In genomic region chr10:36425140-36425797, GRCh38 we compare ENCODE assay signal across 1 cellular context.
TF ChIP-seq lines count a peak whose summit lies in the region.

No MANE protein-coding gene starts in this region.

TF ChIP-seq in H1, 55 proteins besides CTCF, POLR2A, EP300 and RAD21 (continued from another document):
- TF ChIP-seq CHD7 (IDR thresholded peaks at IDR 0.05; ENCODE audit: insufficient replicate concordance, low read length), result no peak
- TF ChIP-seq SIN3A (conservative IDR thresholded peaks at IDR 0.05 in 1 of 2, IDR thresholded peaks at IDR 0.05 in 1 of 2; ENCODE audit: low read depth in 1 of 2, low read length in 2 of 2), result no peak
- TF ChIP-seq MAFK (IDR thresholded peaks at IDR 0.05; ENCODE audit: low read depth, low read length), result no peak
- TF ChIP-seq POLR2AphosphoS5 (IDR thresholded peaks at IDR 0.05; ENCODE audit: low read depth, low read length), result no peak
- no peak for TF ChIP-seq CHD1 (IDR thresholded peaks at IDR 0.05; ENCODE audit: low read depth, low read length)
- no peak for TF ChIP-seq GABPA (IDR thresholded peaks at IDR 0.05; ENCODE audit: borderline replicate concordance, insufficient read depth, low read length)
